Comparison of ENCODE assay signal across 2 cellular contexts in the genomic region with DNA sequence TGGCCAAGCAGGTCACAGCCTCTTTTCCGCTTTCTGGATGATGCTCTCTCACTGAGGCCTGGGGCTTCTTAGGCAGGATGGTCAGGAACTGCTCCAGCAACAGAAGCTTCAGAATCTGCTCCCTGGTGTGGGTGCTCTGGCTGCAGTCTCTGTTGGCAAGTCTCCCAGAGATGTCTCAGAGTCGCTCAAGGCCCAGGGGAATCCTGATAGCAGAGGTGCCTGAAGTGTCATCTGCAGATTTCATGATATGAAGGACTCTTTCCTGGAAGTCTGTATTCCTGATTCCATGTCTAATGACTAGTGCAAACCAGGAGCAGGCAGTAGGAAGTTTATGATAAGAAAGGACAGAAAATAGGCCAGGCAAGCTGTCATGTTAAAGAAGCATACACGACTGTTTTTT.
TF ChIP-seq lines count a peak whose summit lies in the region.

No MANE protein-coding gene starts in this region.

TF ChIP-seq in IMR-90, 13 proteins besides CTCF, POLR2A, EP300 and RAD21:
- TF ChIP-seq MAFK (IDR thresholded peaks at IDR 0.05; ENCODE audit: low read depth, low read length) (no peak), MXI1 (IDR thresholded peaks at IDR 0.05; ENCODE audit: borderline replicate concordance, low read depth, low read length) (no peak), BHLHE40 (IDR thresholded peaks at IDR 0.05; ENCODE audit: low read depth, low read length) (no peak), CEBPB (IDR thresholded peaks at IDR 0.05; ENCODE audit: low read depth, low read length) (no peak), SMC3 (IDR thresholded peaks at IDR 0.05; ENCODE audit: low read depth, low read length) (no peak), NFE2L2 (IDR thresholded peaks at IDR 0.05; ENCODE audit: low read depth, low read length) (no peak), MAZ (IDR thresholded peaks at IDR 0.05; ENCODE audit: borderline replicate concordance, low read depth, low read length) (no peak), CHD1 (IDR thresholded peaks at IDR 0.05; ENCODE audit: low read depth, low read length) (no peak), RFX5 (IDR thresholded peaks at IDR 0.05; ENCODE audit: low read depth, low read length) (no peak), RCOR1 (IDR thresholded peaks at IDR 0.05; ENCODE audit: insufficient replicate concordance, low read length) (no peak), FOS (IDR thresholded peaks at IDR 0.05; ENCODE audit: low read depth, low read length) (no peak), USF2 (IDR thresholded peaks at IDR 0.05; ENCODE audit: low read depth, low read length) (no peak)
- TF ChIP-seq, protein P1, sequence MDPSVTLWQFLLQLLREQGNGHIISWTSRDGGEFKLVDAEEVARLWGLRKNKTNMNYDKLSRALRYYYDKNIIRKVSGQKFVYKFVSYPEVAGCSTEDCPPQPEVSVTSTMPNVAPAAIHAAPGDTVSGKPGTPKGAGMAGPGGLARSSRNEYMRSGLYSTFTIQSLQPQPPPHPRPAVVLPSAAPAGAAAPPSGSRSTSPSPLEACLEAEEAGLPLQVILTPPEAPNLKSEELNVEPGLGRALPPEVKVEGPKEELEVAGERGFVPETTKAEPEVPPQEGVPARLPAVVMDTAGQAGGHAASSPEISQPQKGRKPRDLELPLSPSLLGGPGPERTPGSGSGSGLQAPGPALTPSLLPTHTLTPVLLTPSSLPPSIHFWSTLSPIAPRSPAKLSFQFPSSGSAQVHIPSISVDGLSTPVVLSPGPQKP (IDR thresholded peaks at IDR 0.05; ENCODE audit: borderline replicate concordance, low read depth, low read length), result no peak

TF ChIP-seq in K562, 482 proteins besides CTCF, POLR2A, EP300 and RAD21 (continues in another document):
- TF ChIP-seq TAF9B (IDR thresholded peaks at IDR 0.05; ENCODE audit: partially characterized antibody) (no peak), FOXO4 (CRISPR knock-in tag; IDR thresholded peaks at IDR 0.05) (no peak), PHB (CRISPR knock-in tag; IDR thresholded peaks at IDR 0.05) (no peak), KLF1 (tag; IDR thresholded peaks at IDR 0.05) (no peak), L3MBTL2 (IDR thresholded peaks at IDR 0.05) (no peak), SMARCE1 (IDR thresholded peaks at IDR 0.05) (peak; percentile 30; the same call in 1 of the 2 replicates), TEAD4 (IDR thresholded peaks at IDR 0.05; ENCODE audit: low read length) (peak; percentile 22; the same call in 1 of the 2 replicates), TEAD4 (CRISPR knock-in tag; IDR thresholded peaks at IDR 0.05; ENCODE audit: borderline replicate concordance) (no peak), ZKSCAN1 (IDR thresholded peaks at IDR 0.05; ENCODE audit: low read depth, low read length) (peak; percentile 35; the same call in 1 of the 2 replicates), IRF1 (CRISPR knock-in tag; IDR thresholded peaks at IDR 0.05; ENCODE audit: borderline replicate concordance) (no peak), CBFA2T2 (conservative IDR thresholded peaks at IDR 0.05) (peak; percentile 29; the same call in 1 of the 2 replicates), ZNF592 (IDR thresholded peaks at IDR 0.05) (no peak), ZNF766 (CRISPR knock-in tag; conservative IDR thresholded peaks at IDR 0.05) (no peak), ZNF507 (tag; conservative IDR thresholded peaks at IDR 0.05) (no peak), CHD2 (IDR thresholded peaks at IDR 0.05; ENCODE audit: low read depth, low read length) (no peak), ZNF764 (CRISPR knock-in tag; IDR thresholded peaks at IDR 0.05; ENCODE audit: low read depth) (no peak), C11orf30 (IDR thresholded peaks at IDR 0.05; ENCODE audit: low read depth) (no peak), NCOR1 (IDR thresholded peaks at IDR 0.05) (peak; percentile 44; the same call in 1 of the 2 replicates), OTX1 (CRISPR knock-in tag; IDR thresholded peaks at IDR 0.05) (no peak), MTA3 (IDR thresholded peaks at IDR 0.05; ENCODE audit: borderline replicate concordance) (0 out of 2 replicates have a peak, but pooled peaks have one; percentile 53), KLF6 (CRISPR knock-in tag; IDR thresholded peaks at IDR 0.05; ENCODE audit: borderline replicate concordance) (no peak), PPARD (CRISPR knock-in tag; IDR thresholded peaks at IDR 0.05) (no peak), LARP7 (IDR thresholded peaks at IDR 0.05) (no peak), ZNF77 (CRISPR knock-in tag; IDR thresholded peaks at IDR 0.05) (no peak), MECOM (CRISPR knock-in tag; IDR thresholded peaks at IDR 0.05) (peak; percentile 89), ARID1B (IDR thresholded peaks at IDR 0.05) (peak; percentile 75), ZFP30 (CRISPR knock-in tag; IDR thresholded peaks at IDR 0.05; ENCODE audit: borderline replicate concordance) (no peak), ZNF75A (CRISPR knock-in tag; IDR thresholded peaks at IDR 0.05) (no peak), WHSC1 (IDR thresholded peaks at IDR 0.05; ENCODE audit: low read length) (no peak), SPI1 (IDR thresholded peaks at IDR 0.05; ENCODE audit: borderline replicate concordance, low read depth, low read length) (no peak), NFIC (IDR thresholded peaks at IDR 0.05) (peak; percentile 70)
- TF ChIP-seq, protein P2, sequence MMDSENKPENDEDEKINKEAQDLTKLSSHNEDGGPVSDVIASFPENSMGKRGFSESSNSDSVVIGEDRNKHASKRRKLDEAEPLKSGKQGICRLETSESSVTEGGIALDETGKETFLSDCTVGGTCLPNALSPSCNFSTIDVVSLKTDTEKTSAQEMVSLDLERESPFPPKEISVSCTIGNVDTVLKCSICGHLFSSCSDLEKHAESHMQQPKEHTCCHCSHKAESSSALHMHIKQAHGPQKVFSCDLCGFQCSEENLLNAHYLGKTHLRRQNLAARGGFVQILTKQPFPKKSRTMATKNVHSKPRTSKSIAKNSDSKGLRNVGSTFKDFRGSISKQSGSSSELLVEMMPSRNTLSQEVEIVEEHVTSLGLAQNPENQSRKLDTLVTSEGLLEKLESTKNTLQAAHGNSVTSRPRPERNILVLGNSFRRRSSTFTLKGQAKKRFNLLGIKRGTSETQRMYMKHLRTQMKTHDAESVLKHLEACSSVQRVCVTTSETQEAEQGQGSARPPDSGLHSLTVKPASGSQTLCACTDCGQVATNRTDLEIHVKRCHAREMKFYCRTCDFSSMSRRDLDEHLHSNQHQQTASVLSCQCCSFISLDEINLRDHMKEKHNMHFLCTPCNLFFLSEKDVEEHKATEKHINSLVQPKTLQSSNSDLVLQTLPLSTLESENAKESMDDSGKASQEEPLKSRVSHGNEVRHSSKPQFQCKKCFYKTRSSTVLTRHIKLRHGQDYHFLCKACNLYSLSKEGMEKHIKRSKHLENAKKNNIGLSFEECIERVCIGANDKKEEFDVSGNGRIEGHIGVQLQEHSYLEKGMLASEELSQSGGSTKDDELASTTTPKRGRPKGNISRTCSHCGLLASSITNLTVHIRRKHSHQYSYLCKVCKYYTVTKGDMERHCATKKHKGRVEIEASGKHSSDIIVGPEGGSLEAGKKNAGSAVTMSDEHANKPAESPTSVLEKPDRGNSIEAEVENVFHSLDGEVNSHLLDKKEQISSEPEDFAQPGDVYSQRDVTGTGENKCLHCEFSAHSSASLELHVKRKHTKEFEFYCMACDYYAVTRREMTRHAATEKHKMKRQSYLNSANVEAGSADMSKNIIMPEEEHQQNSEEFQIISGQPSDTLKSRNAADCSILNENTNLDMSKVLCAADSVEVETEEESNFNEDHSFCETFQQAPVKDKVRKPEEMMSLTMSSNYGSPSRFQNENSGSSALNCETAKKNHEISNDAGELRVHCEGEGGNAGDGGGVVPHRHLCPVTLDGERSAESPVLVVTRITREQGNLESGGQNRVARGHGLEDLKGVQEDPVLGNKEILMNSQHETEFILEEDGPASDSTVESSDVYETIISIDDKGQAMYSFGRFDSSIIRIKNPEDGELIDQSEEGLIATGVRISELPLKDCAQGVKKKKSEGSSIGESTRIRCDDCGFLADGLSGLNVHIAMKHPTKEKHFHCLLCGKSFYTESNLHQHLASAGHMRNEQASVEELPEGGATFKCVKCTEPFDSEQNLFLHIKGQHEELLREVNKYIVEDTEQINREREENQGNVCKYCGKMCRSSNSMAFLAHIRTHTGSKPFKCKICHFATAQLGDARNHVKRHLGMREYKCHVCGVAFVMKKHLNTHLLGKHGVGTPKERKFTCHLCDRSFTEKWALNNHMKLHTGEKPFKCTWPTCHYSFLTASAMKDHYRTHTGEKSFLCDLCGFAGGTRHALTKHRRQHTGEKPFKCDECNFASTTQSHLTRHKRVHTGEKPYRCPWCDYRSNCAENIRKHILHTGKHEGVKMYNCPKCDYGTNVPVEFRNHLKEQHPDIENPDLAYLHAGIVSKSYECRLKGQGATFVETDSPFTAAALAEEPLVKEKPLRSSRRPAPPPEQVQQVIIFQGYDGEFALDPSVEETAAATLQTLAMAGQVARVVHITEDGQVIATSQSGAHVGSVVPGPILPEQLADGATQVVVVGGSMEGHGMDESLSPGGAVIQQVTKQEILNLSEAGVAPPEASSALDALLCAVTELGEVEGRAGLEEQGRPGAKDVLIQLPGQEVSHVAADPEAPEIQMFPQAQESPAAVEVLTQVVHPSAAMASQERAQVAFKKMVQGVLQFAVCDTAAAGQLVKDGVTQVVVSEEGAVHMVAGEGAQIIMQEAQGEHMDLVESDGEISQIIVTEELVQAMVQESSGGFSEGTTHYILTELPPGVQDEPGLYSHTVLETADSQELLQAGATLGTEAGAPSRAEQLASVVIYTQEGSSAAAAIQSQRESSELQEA (IDR thresholded peaks at IDR 0.05; ENCODE audit: low read depth), result no peak
- TF ChIP-seq, protein P3, sequence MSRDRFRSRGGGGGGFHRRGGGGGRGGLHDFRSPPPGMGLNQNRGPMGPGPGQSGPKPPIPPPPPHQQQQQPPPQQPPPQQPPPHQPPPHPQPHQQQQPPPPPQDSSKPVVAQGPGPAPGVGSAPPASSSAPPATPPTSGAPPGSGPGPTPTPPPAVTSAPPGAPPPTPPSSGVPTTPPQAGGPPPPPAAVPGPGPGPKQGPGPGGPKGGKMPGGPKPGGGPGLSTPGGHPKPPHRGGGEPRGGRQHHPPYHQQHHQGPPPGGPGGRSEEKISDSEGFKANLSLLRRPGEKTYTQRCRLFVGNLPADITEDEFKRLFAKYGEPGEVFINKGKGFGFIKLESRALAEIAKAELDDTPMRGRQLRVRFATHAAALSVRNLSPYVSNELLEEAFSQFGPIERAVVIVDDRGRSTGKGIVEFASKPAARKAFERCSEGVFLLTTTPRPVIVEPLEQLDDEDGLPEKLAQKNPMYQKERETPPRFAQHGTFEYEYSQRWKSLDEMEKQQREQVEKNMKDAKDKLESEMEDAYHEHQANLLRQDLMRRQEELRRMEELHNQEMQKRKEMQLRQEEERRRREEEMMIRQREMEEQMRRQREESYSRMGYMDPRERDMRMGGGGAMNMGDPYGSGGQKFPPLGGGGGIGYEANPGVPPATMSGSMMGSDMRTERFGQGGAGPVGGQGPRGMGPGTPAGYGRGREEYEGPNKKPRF (IDR thresholded peaks at IDR 0.05; ENCODE audit: low read depth, low read length), result no peak
- TF ChIP-seq, protein P4, sequence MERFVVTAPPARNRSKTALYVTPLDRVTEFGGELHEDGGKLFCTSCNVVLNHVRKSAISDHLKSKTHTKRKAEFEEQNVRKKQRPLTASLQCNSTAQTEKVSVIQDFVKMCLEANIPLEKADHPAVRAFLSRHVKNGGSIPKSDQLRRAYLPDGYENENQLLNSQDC (CRISPR knock-in tag; IDR thresholded peaks at IDR 0.05), result no peak
- TF ChIP-seq, protein P5, sequence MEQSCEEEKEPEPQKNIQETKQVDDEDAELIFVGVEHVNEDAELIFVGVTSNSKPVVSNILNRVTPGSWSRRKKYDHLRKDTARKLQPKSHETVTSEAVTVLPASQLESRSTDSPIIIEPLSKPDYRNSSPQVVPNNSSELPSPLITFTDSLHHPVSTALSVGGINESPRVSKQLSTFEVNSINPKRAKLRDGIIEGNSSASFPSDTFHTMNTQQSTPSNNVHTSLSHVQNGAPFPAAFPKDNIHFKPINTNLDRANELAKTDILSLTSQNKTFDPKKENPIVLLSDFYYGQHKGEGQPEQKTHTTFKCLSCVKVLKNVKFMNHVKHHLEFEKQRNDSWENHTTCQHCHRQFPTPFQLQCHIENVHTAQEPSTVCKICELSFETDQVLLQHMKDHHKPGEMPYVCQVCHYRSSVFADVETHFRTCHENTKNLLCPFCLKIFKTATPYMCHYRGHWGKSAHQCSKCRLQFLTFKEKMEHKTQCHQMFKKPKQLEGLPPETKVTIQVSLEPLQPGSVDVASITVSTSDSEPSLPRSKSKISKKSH (CRISPR knock-in tag; IDR thresholded peaks at IDR 0.05), result no peak
